2 cellular contexts compared by ENCODE assay signal in genomic region chr2:217553202-217553601, GRCh38.
TF ChIP-seq lines count a peak whose summit lies in the region.

No MANE protein-coding gene starts in this region.

TF ChIP-seq in IMR-90, 13 proteins besides CTCF, POLR2A, EP300 and RAD21:
- TF ChIP-seq CEBPB (IDR thresholded peaks at IDR 0.05; ENCODE audit: low read depth, low read length) (no peak), MAZ (IDR thresholded peaks at IDR 0.05; ENCODE audit: borderline replicate concordance, low read depth, low read length) (no peak), ELK1 (IDR thresholded peaks at IDR 0.05; ENCODE audit: borderline replicate concordance, low read depth, low read length) (no peak), MXI1 (IDR thresholded peaks at IDR 0.05; ENCODE audit: borderline replicate concordance, low read depth, low read length) (no peak), RCOR1 (IDR thresholded peaks at IDR 0.05; ENCODE audit: insufficient replicate concordance, low read length) (no peak), FOS (IDR thresholded peaks at IDR 0.05; ENCODE audit: low read depth, low read length) (no peak), MAFK (IDR thresholded peaks at IDR 0.05; ENCODE audit: low read depth, low read length) (no peak), NFE2L2 (IDR thresholded peaks at IDR 0.05; ENCODE audit: low read depth, low read length) (no peak), SMC3 (IDR thresholded peaks at IDR 0.05; ENCODE audit: low read depth, low read length) (no peak), RFX5 (IDR thresholded peaks at IDR 0.05; ENCODE audit: low read depth, low read length) (no peak), CHD1 (IDR thresholded peaks at IDR 0.05; ENCODE audit: low read depth, low read length) (no peak), BHLHE40 (IDR thresholded peaks at IDR 0.05; ENCODE audit: low read depth, low read length) (no peak)
- TF ChIP-seq, protein P1, sequence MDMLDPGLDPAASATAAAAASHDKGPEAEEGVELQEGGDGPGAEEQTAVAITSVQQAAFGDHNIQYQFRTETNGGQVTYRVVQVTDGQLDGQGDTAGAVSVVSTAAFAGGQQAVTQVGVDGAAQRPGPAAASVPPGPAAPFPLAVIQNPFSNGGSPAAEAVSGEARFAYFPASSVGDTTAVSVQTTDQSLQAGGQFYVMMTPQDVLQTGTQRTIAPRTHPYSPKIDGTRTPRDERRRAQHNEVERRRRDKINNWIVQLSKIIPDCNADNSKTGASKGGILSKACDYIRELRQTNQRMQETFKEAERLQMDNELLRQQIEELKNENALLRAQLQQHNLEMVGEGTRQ (IDR thresholded peaks at IDR 0.05; ENCODE audit: low read depth, low read length), result no peak

TF ChIP-seq in H1, 55 proteins besides CTCF, POLR2A, EP300 and RAD21:
- TF ChIP-seq FOSL1 (IDR thresholded peaks at IDR 0.05; ENCODE audit: insufficient read depth, low read depth, low read length) (no peak), NRF1 (IDR thresholded peaks at IDR 0.05; ENCODE audit: low read depth, low read length) (no peak), CHD1 (IDR thresholded peaks at IDR 0.05; ENCODE audit: low read depth, low read length) (no peak), YY1 (IDR thresholded peaks at IDR 0.05; ENCODE audit: low read depth, low read length) (no peak), TAF1 (IDR thresholded peaks at IDR 0.05; ENCODE audit: low read depth, low read length) (no peak), SIX5 (IDR thresholded peaks at IDR 0.05; ENCODE audit: low read depth, low read length) (no peak)
